Comparison of ENCODE assay signal across 14 cellular contexts in the genomic region with DNA sequence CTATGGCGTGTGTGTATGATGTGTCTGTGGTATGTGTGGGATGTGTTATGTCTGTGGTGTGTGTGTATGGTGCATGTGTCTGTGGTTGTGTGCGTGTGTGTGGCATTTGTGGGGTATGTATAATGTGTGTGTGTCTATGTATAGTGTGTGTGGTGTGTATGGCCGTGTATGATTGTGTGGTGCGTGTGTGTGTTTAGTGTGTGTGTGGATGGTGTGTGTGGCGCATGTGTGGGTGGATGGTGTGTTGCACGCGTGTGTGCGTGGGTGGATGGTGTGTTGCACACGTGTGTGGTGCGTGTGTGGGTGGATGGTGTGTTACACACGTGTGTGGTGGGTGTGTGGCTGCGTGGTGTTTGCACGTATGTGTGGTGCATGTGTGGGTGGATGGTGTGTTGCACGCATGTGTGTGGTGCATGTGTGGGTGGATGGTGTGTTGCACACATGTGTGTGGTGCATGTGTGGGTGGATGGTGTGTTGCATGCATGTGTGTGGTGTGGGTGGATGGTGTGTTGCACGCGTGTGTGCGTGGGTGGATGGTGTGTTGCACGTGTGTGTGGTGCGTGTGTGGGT. TPM values are rescaled to one million over a fixed set of nuclear protein-coding genes. Genes with fewer than 3 reads are reported as not detected.
DNase-seq lines count a peak whose midpoint lies in the region; ATAC-seq, FAIRE-seq and TF ChIP-seq lines count a peak whose summit lies in the region.
"Had no signal": no experiment of that assay in that cellular context is flagged by ENCODE, and none has a peak within 500 bp of the region (broad histone marks: within the 10 kb centered on the region; RNA-seq: fewer than 3 reads in every experiment).

No MANE protein-coding gene starts in this region.

- 71% methylated on average over 16 of the region's 19 CpGs for WGBS in K562 (ENCODE audit: insufficient coverage, low coverage, missing lambda C conversion rate)

- peaks cover 13% of the 10 kb centered on the region for H3F3A ChIP-seq in neural progenitor cell (ENCODE audit: low read depth)

- H3K27me3 ChIP-seq in BLaER1 treated with 17β-estradiol and CSF1 and Interleukin-3, amounts not matched to agents 10 nM and 100 nM, result peaks cover 0 to 30% (median 12%) of the 10 kb centered on the region in 11 experiments; a peak in 12 of 22 replicates
- H3K27me3 ChIP-seq in K562 (ENCODE audit: control insufficient read depth in 2 of 2, insufficient read depth in 2 of 2, low read length in 2 of 2), result no peaks in the 10 kb centered on the region
- no peaks in the 10 kb centered on the region for H3K27me3 ChIP-seq in neural progenitor cell

- peak; percentile 93 for FAIRE-seq in GM12891 (lab: Jason Lieb, UNC)
- FAIRE-seq in K562 (lab: Jason Lieb, UNC), result peak; percentile 76

- DNase-seq in GM12891 (ENCODE audit: insufficient read length, low spot score) (no peak), K562 (ENCODE audit: extremely low read depth in 1 of 4, low spot score in 3 of 4) (no peak), neural progenitor cell (ENCODE audit: low spot score) (no peak), LoVo (ENCODE audit: low spot score) (no peak)
- DNase-seq in effector CD8-positive, alpha-beta T cell (lab: John Stamatoyannopoulos, UW), result no peak
- DNase-seq: DMS153; EL; HCEC 1CT; NCI-H2081 treated with DMSO at 0.1 percent for 48 hours; NCI-H226; NCI-H526; NK-92 treated with Interleukin-12 subunit alpha and Interleukin-12 subunit beta, amount 100 ng/mL, for 24 hours had no signal

- POLR2A ChIA-PET in K562 (lab: Yijun Ruan, JAX), result no interaction called here

- H3K4me3 Mint-ChIP-seq in neural progenitor cell, result peak overlapping the region; percentile 6

- TF ChIP-seq POLR2A in GM12891 (IDR thresholded peaks at IDR 0.05; ENCODE audit: low read depth, low read length) (no peak), K562 (conservative IDR thresholded peaks at IDR 0.05) (no peak)

- TF ChIP-seq EP300 in K562 (IDR thresholded peaks at IDR 0.05; ENCODE audit: low read length), result no peak

- peaks cover 21 to 64% (median 55%) of the 10 kb centered on the region in 10 experiments for H3K4me1 ChIP-seq in BLaER1 treated with 17β-estradiol and CSF1 and Interleukin-3, amounts not matched to agents 10 nM and 100 nM
- H3K4me1 ChIP-seq in K562 (replicated peaks in 1 of 2; ENCODE audit: control insufficient read depth in 2 of 2, insufficient read depth in 2 of 2, low read length in 2 of 2), result peaks cover 3 to 55% of the 10 kb centered on the region in 2 experiments; a peak in 4 of 5 replicates
- no peaks in the 10 kb centered on the region for H3K4me1 ChIP-seq in neural progenitor cell

- H3K36me3 ChIP-seq in BLaER1 treated with 17β-estradiol and CSF1 and Interleukin-3, amounts not matched to agents 10 nM and 100 nM, result no peaks in the 10 kb centered on the region
- H3K36me3 ChIP-seq in K562 (ENCODE audit: control insufficient read depth, insufficient read depth, low read length), result no peaks in the 10 kb centered on the region
- H3K36me3 ChIP-seq in neural progenitor cell, result no peaks in the 10 kb centered on the region

- no peaks in the 10 kb centered on the region for H3K9me3 ChIP-seq in BLaER1 treated with 17β-estradiol and CSF1 and Interleukin-3, amounts not matched to agents 10 nM and 100 nM (replicated peaks in 1 of 11)
- H3K9me3 ChIP-seq in K562 (replicated peaks; ENCODE audit: control insufficient read depth, insufficient read depth, low read depth, low read length), result no peaks in the 10 kb centered on the region
- H3K9me3 ChIP-seq in neural progenitor cell (ENCODE audit: low read depth), result no peaks in the 10 kb centered on the region

- no TSS peak for BruUV-seq in K562 (replicated peaks; lab: Mats Ljungman, UMichigan)

- CTCF ChIA-PET in K562 (lab: Yijun Ruan, JAX; ENCODE audit: low intra/inter-chr PET ratio), result no interaction called here

- H2AFZ ChIP-seq in K562 (ENCODE audit: low read depth, low read length), result no peak overlapping the region
- H2AFZ ChIP-seq in neural progenitor cell (replicated peaks), result no peak overlapping the region

- no peak for TF ChIP-seq CTCF in K562 (IDR thresholded peaks at IDR 0.05 in 2 of 3, conservative IDR thresholded peaks at IDR 0.05 in 1 of 3; ENCODE audit: insufficient read depth in 2 of 3, low read depth in 1 of 3, low read length in 3 of 3)
- no peak for TF ChIP-seq CTCF in neural progenitor cell (IDR thresholded peaks at IDR 0.05)

- ATAC-seq in K562 (no peak), HG03159 (IDR thresholded peaks at IDR 0.05; ENCODE audit: unreplicated experiment) (no peak)

- TF ChIP-seq RAD21 in K562 (CRISPR knock-in tag; conservative IDR thresholded peaks at IDR 0.05 in 1 of 2, IDR thresholded peaks at IDR 0.05 in 1 of 2), result no peak

- no peaks in the 10 kb centered on the region for H3K9me3 Mint-ChIP-seq in neural progenitor cell

- peak overlapping the region; percentile 9 for H3K27ac Mint-ChIP-seq in neural progenitor cell

- no peaks in the 10 kb centered on the region for H3K36me3 Mint-ChIP-seq in neural progenitor cell

- no peak overlapping the region for H3K9ac ChIP-seq in BLaER1 treated with 17β-estradiol and CSF1 and Interleukin-3, amounts not matched to agents 10 nM and 100 nM
- no peak overlapping the region for H3K9ac ChIP-seq in K562 (ENCODE audit: insufficient read depth in 1 of 2, low read depth in 2 of 2, low read length in 2 of 2)
- no peak overlapping the region for H3K9ac ChIP-seq in neural progenitor cell

- H3K4me1 Mint-ChIP-seq in neural progenitor cell, result peaks cover 17% of the 10 kb centered on the region

- intact Hi-C loops in K562 (cut with micrococcal nuclease), result no loop called here

- peak overlapping the region in 8 of 11 experiments; percentile 51 to 83 (median 74); a peak in 13 of 22 replicates for H3K4me2 ChIP-seq in BLaER1 treated with 17β-estradiol and CSF1 and Interleukin-3, amounts not matched to agents 10 nM and 100 nM
- H3K4me2 ChIP-seq in K562 (ENCODE audit: insufficient read depth, low read length) (no peak overlapping the region), neural progenitor cell (no peak overlapping the region)

- no peaks in the 10 kb centered on the region for H3K9me1 ChIP-seq in K562 (ENCODE audit: control insufficient read depth, insufficient read depth, low read length)

- in situ Hi-C loops in K562 (cut with MboI), result no loop called here

- H3K27me3 Mint-ChIP-seq in neural progenitor cell (ENCODE audit: insufficient read depth, low read depth), result peaks cover 10% of the 10 kb centered on the region

- H3K4me3 ChIP-seq in BLaER1 treated with 17β-estradiol and CSF1 and Interleukin-3, amounts not matched to agents 10 nM and 100 nM, result no peak overlapping the region
- H3K4me3 ChIP-seq in K562, result no peak overlapping the region
- no peak overlapping the region for H3K4me3 ChIP-seq in neural progenitor cell

- H4K20me1 ChIP-seq in BLaER1 treated with 17β-estradiol and CSF1 and Interleukin-3, amounts not matched to agents 10 nM and 100 nM, result peaks cover 0 to 9% (median 0%) of the 10 kb centered on the region in 11 experiments; a peak in 2 of 22 replicates
- H4K20me1 ChIP-seq in K562 (replicated peaks; ENCODE audit: control insufficient read depth, insufficient read depth, low read length), result no peaks in the 10 kb centered on the region
- H4K20me1 ChIP-seq in neural progenitor cell (ENCODE audit: low read depth), result no peaks in the 10 kb centered on the region

- H3K79me2 ChIP-seq in K562 (ENCODE audit: control insufficient read depth, insufficient read depth, low read length), result peaks cover 3% of the 10 kb centered on the region; the same call in 2 of the 3 replicates
- H3K79me2 ChIP-seq in neural progenitor cell (ENCODE audit: low read depth), result no peaks in the 10 kb centered on the region

- H3K27ac ChIP-seq in BLaER1 treated with 17β-estradiol and CSF1 and Interleukin-3, amounts not matched to agents 10 nM and 100 nM, result no peak overlapping the region
- H3K27ac ChIP-seq in K562 (ENCODE audit: extremely low read depth, low read depth, low read length) (no peak overlapping the region), neural progenitor cell (no peak overlapping the region)

TF ChIP-seq in GM12891, 5 proteins besides CTCF, POLR2A, EP300 and RAD21:
- TF ChIP-seq TAF1 (IDR thresholded peaks at IDR 0.05; ENCODE audit: low read depth, low read length) (no peak), SPI1 (IDR thresholded peaks at IDR 0.05; ENCODE audit: low read depth, low read length) (no peak), PAX5 (IDR thresholded peaks at IDR 0.05; ENCODE audit: insufficient read depth, low read length, severe bottlenecking) (no peak), POLR2AphosphoS5 (IDR thresholded peaks at IDR 0.05; ENCODE audit: low read depth, low read length) (no peak), POU2F2 (IDR thresholded peaks at IDR 0.05; ENCODE audit: low read depth, low read length) (no peak)
TF ChIP-seq in GM12891: peak in this region for 0.

TF ChIP-seq in K562, 482 proteins besides CTCF, POLR2A, EP300 and RAD21 (continues in another document):
- TF ChIP-seq RAD51 (IDR thresholded peaks at IDR 0.05; ENCODE audit: borderline replicate concordance, low read depth) (no peak), BDP1 (IDR thresholded peaks at IDR 0.05; ENCODE audit: insufficient read depth, insufficient read length) (no peak), ARHGAP35 (IDR thresholded peaks at IDR 0.05; ENCODE audit: partially characterized antibody) (peak; percentile 36), FOXJ3 (CRISPR knock-in tag; IDR thresholded peaks at IDR 0.05) (no peak), EGR1 (conservative IDR thresholded peaks at IDR 0.05) (peak; percentile 83), RBBP5 (IDR thresholded peaks at IDR 0.05; ENCODE audit: borderline replicate concordance, insufficient read depth, low read length, poor library complexity, severe bottlenecking) (no peak)

RNA-seq across cellular contexts. Expression of a gene that starts 5.6 kb away (rescaled TPM):
- polyA plus RNA-seq in GM12891 (2012; ENCODE audit: low read depth, missing spikeins), result 30.0 TPM
- total RNA-seq in K562 (2011; cell fraction: chromatin; rRNA removed; ENCODE audit: low replicate concordance), result 96.2 and 235 TPM in 2 replicates
- total RNA-seq in K562 (2011; cell fraction: nucleolus; rRNA removed), result 109 and 114 TPM in 2 replicates
- 104 and 132 TPM in 2 replicates for total RNA-seq in K562 (2011; cell fraction: nucleoplasm; rRNA removed)
- total RNA-seq in K562 (2014; rRNA removed), result 35.6 and 35.8 TPM in 2 replicates
- 4.3 and 5.2 TPM in 2 replicates for total RNA-seq in K562 (2014; rRNA removed; fragmentation: Illumina TruSeq; extraction: Trizol)
- total RNA-seq in K562 (2015; rRNA removed; fragmentation: Illumina TruSeq; extraction: Trizol), result 15.5 and 16.1 TPM in 2 replicates
- total RNA-seq in K562 (2021), result 52.8 and 54.2 TPM in 2 replicates
- polyA plus RNA-seq in K562 (2011; rRNA removed), result 13.1 and 18.0 TPM in 2 replicates
- 18.4 and 29.4 TPM in 2 replicates for polyA plus RNA-seq in K562 (2011; cell fraction: cytosol; rRNA removed)
- polyA plus RNA-seq in K562 (2011; cell fraction: nucleus; rRNA removed), result 50.2 and 67.4 TPM in 2 replicates
- polyA plus RNA-seq in K562 (2012), result 38.9 and 86.6 TPM in 2 replicates
- 13.8 and 24.0 TPM in 2 replicates for polyA plus RNA-seq in K562 (2014; fragmentation: Illumina TruSeq; extraction: Trizol)
- under 1 TPM; 0.45 to 0.92 TPM for polyA plus RNA-seq in K562 (2014; fragmentation: Nextera tagmentation; extraction: Ambion mirVana)
- polyA plus RNA-seq in K562 (2014; rRNA removed), result 31.7 and 32.1 TPM in 2 replicates
- 16.9 and 24.8 TPM in 2 replicates for polyA minus RNA-seq in K562 (2011; rRNA and poly(A)+ RNA removed)
- polyA minus RNA-seq in K562 (2011; cell fraction: cytosol; rRNA and poly(A)+ RNA removed), result 54.3 and 65.3 TPM in 2 replicates
- 28.7 and 33.2 TPM in 2 replicates for polyA minus RNA-seq in K562 (2011; cell fraction: nucleus; rRNA and poly(A)+ RNA removed)
- 8.3 and 31.4 TPM in 2 replicates for total RNA-seq in neural progenitor cell (ENCODE audit: low replicate concordance)

Comparison
In these comparisons a context has a peak if more than half of its experiments do, and no peak if none do; other contexts are left out.
1. H3K4me2 ChIP-seq: peak in BLaER1 treated with 17β-estradiol and CSF1 and Interleukin-3, amounts not matched to agents 10 nM and 100 nM (8 of 11); none in K562 (single experiment) and neural progenitor cell (single experiment).